9 cellular contexts compared by ENCODE assay signal in the genomic region with DNA sequence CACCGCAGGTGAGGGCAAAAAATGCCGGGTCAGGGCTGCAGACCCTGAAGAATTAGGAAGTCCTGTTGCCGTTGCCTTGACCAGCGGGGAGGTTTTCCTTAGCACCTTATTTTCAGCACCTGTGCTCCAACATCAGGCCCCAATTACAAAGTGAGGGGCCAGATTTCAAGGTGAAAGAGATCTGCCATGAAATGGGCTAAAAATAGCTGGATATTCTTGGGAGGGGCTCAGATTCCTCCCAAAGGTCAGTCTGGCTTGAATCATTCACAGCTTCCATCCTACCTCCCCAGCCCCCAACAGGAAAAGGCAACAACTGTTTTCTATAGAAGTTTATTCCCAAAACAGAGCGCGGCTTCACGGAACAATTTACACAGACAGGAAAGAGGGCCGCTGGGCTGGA. TPM values are rescaled to one million over a fixed set of nuclear protein-coding genes. Genes with fewer than 3 reads are reported as not detected.
DNase-seq lines count a peak whose midpoint lies in the region; ATAC-seq, FAIRE-seq and TF ChIP-seq lines count a peak whose summit lies in the region.
"Had no signal": no experiment of that assay in that cellular context is flagged by ENCODE, and none has a peak within 500 bp of the region (broad histone marks: within the 10 kb centered on the region; RNA-seq: fewer than 3 reads in every experiment).

No MANE protein-coding gene starts in this region.

- H3K9me3 ChIP-seq in OCI-LY1 (ENCODE audit: low read length) (no peaks in the 10 kb centered on the region), H1 (ENCODE audit: insufficient read depth in 2 of 2, low read depth in 1 of 2, low read length in 1 of 2) (no peaks in the 10 kb centered on the region)

- peak overlapping the region; percentile 76; the same call in 1 of the 2 replicates for H4K8ac ChIP-seq in H1 (ENCODE audit: extremely low read depth, insufficient read depth, low read length)

- no peaks in the 10 kb centered on the region for H3F3A ChIP-seq in OCI-LY1 (ENCODE audit: insufficient read depth, low read length)

- H3K36me3 ChIP-seq in OCI-LY1 (ENCODE audit: insufficient read depth, low read length), result peaks cover 23% of the 10 kb centered on the region
- H3K36me3 ChIP-seq in H1 (ENCODE audit: control insufficient read depth in 2 of 4, insufficient read depth in 4 of 4, low read length in 3 of 4), result peaks cover 3 to 32% (median 19%) of the 10 kb centered on the region in 4 experiments; a peak in 6 of 8 replicates

- peak overlapping the region; percentile 90 for H2BK5ac ChIP-seq in H1 (ENCODE audit: low read depth, low read length)

- H3K14ac ChIP-seq in H1 (ENCODE audit: insufficient read length), result no peak overlapping the region

- peaks cover 7% of the 10 kb centered on the region for H3K79me1 ChIP-seq in H1 (ENCODE audit: low read depth, low read length)

- no peak for TF ChIP-seq EP300 in H1 (IDR thresholded peaks at IDR 0.05; ENCODE audit: borderline replicate concordance in 1 of 2, low read depth in 2 of 2, low read length in 2 of 2)

- H4K20me1 ChIP-seq in OCI-LY1 (ENCODE audit: insufficient read depth, low read length) (no peaks in the 10 kb centered on the region), H1 (replicated peaks in 1 of 2; ENCODE audit: control insufficient read depth in 1 of 2, insufficient read depth in 2 of 2, low read length in 2 of 2) (peaks cover 3 to 26% of the 10 kb centered on the region in 2 experiments)

- no peak for ATAC-seq in HG02623 (IDR thresholded peaks at IDR 0.05; ENCODE audit: unreplicated experiment)

- intact Hi-C loops in CD14-positive monocyte (cut with micrococcal nuclease), result loop anchor here (10.0 kb wide), 1 partner anchor 171 kb away; a partner anchor contains a TSS

- H2AFZ ChIP-seq in OCI-LY1 (ENCODE audit: low read length) (no peak overlapping the region), H1 (ENCODE audit: low read length) (0 out of 2 replicates have a peak overlapping the region, but pooled peaks have one; percentile 10)

- H3K56ac ChIP-seq in H1 (replicated peaks; ENCODE audit: insufficient read length, low read depth, low read length), result peak overlapping the region; percentile 87

- no peak overlapping the region for H2BK120ac ChIP-seq in H1 (replicated peaks; ENCODE audit: low read depth, low read length)

- peak overlapping the region; percentile 80 for H3K4me3 ChIP-seq in OCI-LY1 (ENCODE audit: low read depth, low read length, poor library complexity, severe bottlenecking)
- peak overlapping the region; percentile 75 to 84 (median 84) for H3K4me3 ChIP-seq in H1 (ENCODE audit: extremely low read depth in 1 of 4, insufficient read depth in 2 of 4, low read depth in 3 of 4, low read length in 4 of 4)

- POLR2A ChIA-PET in H1 (lab: Charles Lee; ENCODE audit: partially characterized antibody), result interaction anchor here (0.5 to 9.8 kb wide), 24 partner anchors 9 to 385 kb away, joined by 3 to 111 read pairs (median 4); partner anchors contain the start of genes CELSR3, IP6K2, PFKFB4 and TMEM89

- H3K4me2 ChIP-seq in OCI-LY1 (ENCODE audit: low read length) (peak overlapping the region; percentile 67), H1 (ENCODE audit: insufficient read depth in 1 of 2, low read depth in 2 of 2, low read length in 2 of 2) (peak overlapping the region; percentile 38 to 79)

- H3K4me1 Mint-ChIP-seq in CD14-positive monocyte (peaks cover 23% of the 10 kb centered on the region), neural crest cell (peaks cover 32% of the 10 kb centered on the region)

- H3K9me3 Mint-ChIP-seq in CD14-positive monocyte (no peaks in the 10 kb centered on the region), neural crest cell (no peaks in the 10 kb centered on the region)

- CTCF ChIA-PET in H1 (lab: Charles Lee; ENCODE audit: partially characterized antibody), result interaction anchor here (0.6 to 5.8 kb wide), 31 partner anchors 10 to 447 kb away, joined by 3 to 49 read pairs (median 4); partner anchors contain the start of genes CDC25A, CELSR3, PFKFB4 and TMEM89

- H3K36me3 Mint-ChIP-seq in CD14-positive monocyte, result peaks cover 13 to 24% of the 10 kb centered on the region in 2 donors
- H3K36me3 Mint-ChIP-seq in neural crest cell (ENCODE audit: low read depth), result no peaks in the 10 kb centered on the region

- no peak for DNase-seq in CD14-positive monocyte (ENCODE audit: low spot score)
- DNase-seq in H1 (ENCODE audit: low read depth in 1 of 2, low spot score in 2 of 2), result no peak
- no peak for DNase-seq in neural crest cell (ENCODE audit: low read depth, low spot score)
- no peak for DNase-seq in germinal center (ENCODE audit: low spot score)
- DNase-seq in GM10266 (ENCODE audit: extremely low spot score), result no peak
- no peak for DNase-seq in DMS53 (lab: John Stamatoyannopoulos, UW)

- peak overlapping the region; percentile 78 for H4K5ac ChIP-seq in H1 (ENCODE audit: insufficient read length, low read depth, low read length)

- H3K23ac ChIP-seq in H1 (ENCODE audit: insufficient read length), result no peak overlapping the region

- H3K4ac ChIP-seq in H1 (replicated peaks; ENCODE audit: insufficient read length, low read depth, low read length), result peak overlapping the region; percentile 27

- H4K91ac ChIP-seq in H1 (replicated peaks; ENCODE audit: insufficient read length, low read length), result peak overlapping the region; percentile 83

- no peak overlapping the region; the same call in 1 of the 2 replicates for H2BK15ac ChIP-seq in H1 (ENCODE audit: low read length)

- no peaks in the 10 kb centered on the region for H3K9me2 ChIP-seq in OCI-LY1 (ENCODE audit: low read depth, low read length)

- H3K79me2 ChIP-seq in OCI-LY1 (ENCODE audit: insufficient read depth, low read length), result no peaks in the 10 kb centered on the region
- H3K79me2 ChIP-seq in H1 (ENCODE audit: control insufficient read depth in 1 of 2, insufficient read depth in 2 of 2, low read length in 2 of 2), result peaks cover 0 to 9% of the 10 kb centered on the region in 2 experiments; a peak in 1 of 4 replicates

- H3K27ac Mint-ChIP-seq in CD14-positive monocyte, result peak overlapping the region in 4 of 7 donors; percentile 35 to 88 (median 78)
- peak overlapping the region; percentile 92 for H3K27ac Mint-ChIP-seq in neural crest cell (ENCODE audit: unreplicated experiment)

- H2BK12ac ChIP-seq in H1 (ENCODE audit: low read depth, low read length), result no peak overlapping the region; the same call in 1 of the 2 replicates

- no peak overlapping the region for H2AK5ac ChIP-seq in H1 (ENCODE audit: low read depth, low read length)

- no peak for FAIRE-seq in H1 (lab: Jason Lieb, UNC)
- FAIRE-seq: islet of Langerhans had no signal

- no peak for TF ChIP-seq POLR2A in H1 (IDR thresholded peaks at IDR 0.05; ENCODE audit: control extremely low read depth in 1 of 2, low read depth in 2 of 2, low read length in 2 of 2)

- WGBS in H1 (ENCODE audit: extremely low coverage in 1 of 2, insufficient coverage in 1 of 2, insufficient read length in 1 of 2, insufficient replicate concordance in 2 of 2, low coverage in 1 of 2, low lambda C conversion rate in 2 of 2, missing lambda C conversion rate in 1 of 2), 2 experiments, result 37% methylated on average over 8 of the region's 8 CpGs; no CpG with 5 or more reads in 1 of the 2 experiments

- H3K27ac ChIP-seq in OCI-LY1 (ENCODE audit: low read depth, low read length, poor library complexity, severe bottlenecking), result peak overlapping the region; percentile 42
- peak overlapping the region; percentile 58; the same call in 1 of the 2 replicates for H3K27ac ChIP-seq in H1 (ENCODE audit: low read depth, low read length)

- H3K4me1 ChIP-seq in OCI-LY1 (ENCODE audit: insufficient read depth, low read length, severe bottlenecking) (peaks cover 26% of the 10 kb centered on the region), H1 (replicated peaks in 1 of 4; ENCODE audit: control insufficient read depth in 3 of 4, insufficient read depth in 4 of 4, low read length in 3 of 4) (peaks cover 3 to 6% (median 5%) of the 10 kb centered on the region in 4 experiments)

- H3K27me3 Mint-ChIP-seq in CD14-positive monocyte (ENCODE audit: low read depth in 3 of 3), result peaks cover 2 to 5% (median 2%) of the 10 kb centered on the region in 3 donors
- no peaks in the 10 kb centered on the region for H3K27me3 Mint-ChIP-seq in neural crest cell (ENCODE audit: low read depth)

- TF ChIP-seq CTCF in CD14-positive monocyte (IDR thresholded peaks at IDR 0.05), result no peak
- TF ChIP-seq CTCF in OCI-LY1 (IDR thresholded peaks at IDR 0.05; ENCODE audit: low read length), result no peak
- no peak for TF ChIP-seq CTCF in H1 (IDR thresholded peaks at IDR 0.05; ENCODE audit: control extremely low read depth in 1 of 3, insufficient read depth in 1 of 3, low read depth in 1 of 3, low read length in 3 of 3)
- no peak for TF ChIP-seq CTCF in neural crest cell (conservative IDR thresholded peaks at IDR 0.05)
- TF ChIP-seq CTCF in GM10266 (IDR thresholded peaks at IDR 0.05; ENCODE audit: control insufficient read depth, insufficient read depth, low read depth, missing control alignments), result no peak

- no peak for TF ChIP-seq RAD21 in H1 (IDR thresholded peaks at IDR 0.05 in 1 of 2, conservative IDR thresholded peaks at IDR 0.05 in 1 of 2; ENCODE audit: low read depth in 2 of 2, low read length in 2 of 2)

- peak overlapping the region; percentile 78 for H3K18ac ChIP-seq in H1 (ENCODE audit: extremely low read depth, low read length)

- no peaks in the 10 kb centered on the region for H3K27me3 ChIP-seq in OCI-LY1 (ENCODE audit: insufficient read depth, low read length)
- H3K27me3 ChIP-seq in H1 (replicated peaks in 1 of 4; ENCODE audit: control insufficient read depth in 3 of 4, extremely low read depth in 1 of 4, insufficient read depth in 3 of 4, low read length in 3 of 4), result no peaks in the 10 kb centered on the region; a peak in 1 of 7 replicates

- H3K4me3 Mint-ChIP-seq in CD14-positive monocyte, result peak overlapping the region; percentile 93
- peak overlapping the region; percentile 89 for H3K4me3 Mint-ChIP-seq in neural crest cell

- H3K9ac ChIP-seq in OCI-LY1 (ENCODE audit: low read length) (peak overlapping the region; percentile 55), H1 (replicated peaks in 1 of 4; ENCODE audit: extremely low read depth in 1 of 4, low read depth in 3 of 4, low read length in 3 of 4) (peak overlapping the region in 2 of 4 experiments; percentile 42 to 56; a peak in 2 of 7 replicates)

- H3K23me2 ChIP-seq in H1 (ENCODE audit: low read depth, low read length), result peaks cover 2% of the 10 kb centered on the region; the same call in 1 of the 2 replicates

- no peak overlapping the region for H2BK20ac ChIP-seq in H1 (ENCODE audit: low read length)

RNA-seq across cellular contexts. Expression of gene SLC26A6, which starts 0.9 kb away (rescaled TPM):
- 10 to 100 TPM; 16.3 to 20.4 TPM for polyA plus RNA-seq in CD14-positive monocyte
- 50.4 and 51.2 TPM in 2 replicates for total RNA-seq in H1 (2021; fragmentation: NEBNext Ultra II Directional; extraction: Animal tissue kit (Norgen Biotek cat#: 25700))
- 58.0 and 97.1 TPM in 2 replicates for polyA plus RNA-seq in H1 (2011; rRNA removed)
- 56.2 TPM for polyA plus RNA-seq in H1 (2011; cell fraction: cytosol; rRNA removed)
- 414 TPM for polyA plus RNA-seq in H1 (2011; cell fraction: nucleus; rRNA removed)
- 41.3 to 61.6 TPM (median 60.3 TPM) in 4 replicates for polyA plus RNA-seq in H1 (2012, experiment 1 of 2)
- 50.8 TPM for polyA plus RNA-seq in H1 (2012, experiment 2 of 2)
- 59.4 TPM for polyA plus RNA-seq in H1 (2013, experiment 1 of 2)
- polyA plus RNA-seq in H1 (2013, experiment 2 of 2), result 53.8 TPM
- polyA minus RNA-seq in H1 (2011; rRNA and poly(A)+ RNA removed), result 49.8 and 64.4 TPM in 2 replicates
- 34.9 TPM for polyA minus RNA-seq in H1 (2011; cell fraction: cytosol; rRNA and poly(A)+ RNA removed)
- polyA minus RNA-seq in H1 (2011; cell fraction: nucleus; rRNA and poly(A)+ RNA removed), result 74.3 TPM
- total RNA-seq in neural crest cell, result 54.8 and 57.4 TPM in 2 replicates

RNA-seq across cellular contexts. Expression of gene TMEM89, which starts 14.6 kb away (rescaled TPM):
- not detected for polyA plus RNA-seq in CD14-positive monocyte
- total RNA-seq in H1 (2021; fragmentation: NEBNext Ultra II Directional; extraction: Animal tissue kit (Norgen Biotek cat#: 25700)), result not detected in 2 replicates
- polyA plus RNA-seq in H1 (2011; rRNA removed), result 0.24 TPM in 1 of 2 replicates, not detected in the other
- not detected for polyA plus RNA-seq in H1 (2011; cell fraction: cytosol; rRNA removed)
- 1.3 TPM for polyA plus RNA-seq in H1 (2011; cell fraction: nucleus; rRNA removed)
- 0.34 to 0.42 TPM in 2 of 4 replicates, not detected in the others for polyA plus RNA-seq in H1 (2012, experiment 1 of 2)
- not detected for polyA plus RNA-seq in H1 (2012, experiment 2 of 2)
- polyA plus RNA-seq in H1 (2013, experiment 1 of 2), result 0.12 TPM
- 0.11 TPM for polyA plus RNA-seq in H1 (2013, experiment 2 of 2)
- polyA minus RNA-seq in H1 (2011; rRNA and poly(A)+ RNA removed), result not detected in 2 replicates
- polyA minus RNA-seq in H1 (2011; cell fraction: cytosol; rRNA and poly(A)+ RNA removed), result not detected
- polyA minus RNA-seq in H1 (2011; cell fraction: nucleus; rRNA and poly(A)+ RNA removed), result not detected
- 0.51 and 0.66 TPM in 2 replicates for total RNA-seq in neural crest cell

RNA-seq across cellular contexts. Expression of gene CELSR3, which starts 26.5 kb away (rescaled TPM):
- polyA plus RNA-seq in CD14-positive monocyte, result not detected
- 26.7 and 29.5 TPM in 2 replicates for total RNA-seq in H1 (2021; fragmentation: NEBNext Ultra II Directional; extraction: Animal tissue kit (Norgen Biotek cat#: 25700))
- polyA plus RNA-seq in H1 (2011; rRNA removed), result 11.6 and 17.5 TPM in 2 replicates
- 11.5 TPM for polyA plus RNA-seq in H1 (2011; cell fraction: cytosol; rRNA removed)
- 57.7 TPM for polyA plus RNA-seq in H1 (2011; cell fraction: nucleus; rRNA removed)
- 16.1 to 23.3 TPM (median 21.1 TPM) in 4 replicates for polyA plus RNA-seq in H1 (2012, experiment 1 of 2)
- polyA plus RNA-seq in H1 (2012, experiment 2 of 2), result 19.3 TPM
- polyA plus RNA-seq in H1 (2013, experiment 1 of 2), result 17.3 TPM
- polyA plus RNA-seq in H1 (2013, experiment 2 of 2), result 14.2 TPM
- polyA minus RNA-seq in H1 (2011; rRNA and poly(A)+ RNA removed), result 26.2 and 26.5 TPM in 2 replicates
- 20.9 TPM for polyA minus RNA-seq in H1 (2011; cell fraction: cytosol; rRNA and poly(A)+ RNA removed)
- polyA minus RNA-seq in H1 (2011; cell fraction: nucleus; rRNA and poly(A)+ RNA removed), result 30.1 TPM
- total RNA-seq in neural crest cell, result 26.5 and 27.2 TPM in 2 replicates

RNA-seq across cellular contexts. Expression of gene UQCRC1, which starts 26.7 kb away (rescaled TPM):
- polyA plus RNA-seq in CD14-positive monocyte, result 100 to 1,000 TPM; 350 to 409 TPM
- total RNA-seq in H1 (2021; fragmentation: NEBNext Ultra II Directional; extraction: Animal tissue kit (Norgen Biotek cat#: 25700)), result 310 TPM in 2 replicates
- 720 TPM in 2 replicates for polyA plus RNA-seq in H1 (2011; rRNA removed)
- 628 TPM for polyA plus RNA-seq in H1 (2011; cell fraction: cytosol; rRNA removed)
- 930 TPM for polyA plus RNA-seq in H1 (2011; cell fraction: nucleus; rRNA removed)
- polyA plus RNA-seq in H1 (2012, experiment 1 of 2), result 341 to 466 TPM (median 436 TPM) in 4 replicates
- polyA plus RNA-seq in H1 (2012, experiment 2 of 2), result 815 TPM
- 179 TPM for polyA plus RNA-seq in H1 (2013, experiment 1 of 2)
- 164 TPM for polyA plus RNA-seq in H1 (2013, experiment 2 of 2)
- 871 and 931 TPM in 2 replicates for polyA minus RNA-seq in H1 (2011; rRNA and poly(A)+ RNA removed)
- polyA minus RNA-seq in H1 (2011; cell fraction: cytosol; rRNA and poly(A)+ RNA removed), result 323 TPM
- polyA minus RNA-seq in H1 (2011; cell fraction: nucleus; rRNA and poly(A)+ RNA removed), result 283 TPM
- total RNA-seq in neural crest cell, result 288 and 297 TPM in 2 replicates

RNA-seq across cellular contexts. Expression of gene COL7A1, which starts 41.0 kb away (rescaled TPM):
- under 1 TPM in 1 of 2 donors, not detected in 1; 0.37 TPM for polyA plus RNA-seq in CD14-positive monocyte
- total RNA-seq in H1 (2021; fragmentation: NEBNext Ultra II Directional; extraction: Animal tissue kit (Norgen Biotek cat#: 25700)), result 7.8 and 10.7 TPM in 2 replicates
- polyA plus RNA-seq in H1 (2011; rRNA removed), result 13.9 and 15.6 TPM in 2 replicates
- polyA plus RNA-seq in H1 (2011; cell fraction: cytosol; rRNA removed), result 7.8 TPM
- polyA plus RNA-seq in H1 (2011; cell fraction: nucleus; rRNA removed), result 112 TPM
- 11.1 to 26.5 TPM (median 23.5 TPM) in 4 replicates for polyA plus RNA-seq in H1 (2012, experiment 1 of 2)
- polyA plus RNA-seq in H1 (2012, experiment 2 of 2), result 7.2 TPM
- polyA plus RNA-seq in H1 (2013, experiment 1 of 2), result 4.3 TPM
- 4.5 TPM for polyA plus RNA-seq in H1 (2013, experiment 2 of 2)
- 3.2 and 4.3 TPM in 2 replicates for polyA minus RNA-seq in H1 (2011; rRNA and poly(A)+ RNA removed)
- polyA minus RNA-seq in H1 (2011; cell fraction: cytosol; rRNA and poly(A)+ RNA removed), result 2.4 TPM
- 16.7 TPM for polyA minus RNA-seq in H1 (2011; cell fraction: nucleus; rRNA and poly(A)+ RNA removed)
- 28.4 and 28.7 TPM in 2 replicates for total RNA-seq in neural crest cell
